8 cellular contexts compared by ENCODE assay signal in the genomic region with DNA sequence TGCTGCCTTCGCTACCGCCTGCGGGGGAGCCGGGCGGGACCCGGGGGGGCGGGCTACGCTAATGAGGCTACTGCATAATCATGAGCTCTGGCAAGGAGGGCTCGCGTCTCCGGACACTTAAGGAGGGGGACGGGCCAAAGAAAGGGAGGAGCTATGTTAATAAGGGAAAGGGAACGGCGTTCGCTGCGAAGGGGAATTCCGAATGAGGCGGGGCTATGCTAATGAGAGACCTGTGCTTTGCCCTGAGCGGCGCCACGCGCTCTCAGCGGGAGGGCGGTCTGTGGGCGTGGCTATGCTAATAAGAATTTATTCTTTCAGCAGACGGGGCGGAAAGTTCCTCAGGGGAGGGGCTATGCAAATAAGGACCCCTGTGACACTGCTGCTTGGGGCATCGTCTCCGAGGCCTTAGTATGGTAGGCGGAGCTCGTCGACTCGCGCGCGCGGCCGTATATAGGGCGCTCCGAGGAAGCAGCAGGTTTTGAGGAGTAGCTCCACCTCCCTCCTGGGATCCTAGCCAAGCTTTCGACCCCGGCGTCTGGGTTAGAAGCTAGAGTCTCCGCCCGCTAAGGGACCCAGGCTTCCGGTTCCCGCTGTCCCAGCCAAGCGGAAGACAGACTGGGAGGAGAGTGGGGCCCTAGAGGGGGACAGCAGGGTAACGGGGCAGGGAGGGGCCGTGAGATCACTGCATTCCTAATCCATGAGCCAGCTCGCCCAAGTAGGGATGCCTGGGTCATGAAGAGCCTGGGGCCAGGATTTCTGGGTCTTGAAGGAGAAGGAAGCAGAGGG. TPM values are rescaled to one million over a fixed set of nuclear protein-coding genes. Genes with fewer than 3 reads are reported as not detected.
DNase-seq lines count a peak whose midpoint lies in the region; ATAC-seq and TF ChIP-seq lines count a peak whose summit lies in the region.

A gene (minus strand): TSS at position 31 of the 786 bp plus-strand sequence. CDS start 45 bp downstream, outside the sequence.

- no peaks in the 10 kb centered on the region for H3K9me3 Mint-ChIP-seq in activated naive CD8-positive, alpha-beta T cell treated with anti-CD3 and anti-CD28 coated beads, Interleukin-2, amount 10 ng/mL, durations not matched to agents 7 days and 5 days
- peaks cover 14% of the 10 kb centered on the region for H3K9me3 Mint-ChIP-seq in glutamatergic neuron (ENCODE audit: unreplicated experiment)

- no peak for TF ChIP-seq CTCF in GM10248 (IDR thresholded peaks at IDR 0.05; ENCODE audit: control extremely low read depth, extremely low read depth, low read depth, missing control alignments)
- TF ChIP-seq CTCF in glutamatergic neuron (IDR thresholded peaks at IDR 0.05; ENCODE audit: partially characterized antibody, unreplicated experiment) = no peak
- TF ChIP-seq CTCF in osteoblast (IDR thresholded peaks at IDR 0.05; ENCODE audit: extremely low read depth, low read depth, low read length) = no peak
- TF ChIP-seq CTCF in thoracic aorta (IDR thresholded peaks at IDR 0.05) = no peak

- H3K4me1 Mint-ChIP-seq in activated naive CD8-positive, alpha-beta T cell treated with anti-CD3 and anti-CD28 coated beads, Interleukin-2, amount 10 ng/mL, durations not matched to agents 7 days and 5 days = peaks cover 44% of the 10 kb centered on the region
- H3K4me1 Mint-ChIP-seq in glutamatergic neuron (ENCODE audit: low read depth, unreplicated experiment) = peaks cover 44% of the 10 kb centered on the region

- H3K27ac Mint-ChIP-seq in activated naive CD8-positive, alpha-beta T cell treated with anti-CD3 and anti-CD28 coated beads, Interleukin-2, amount 10 ng/mL, durations not matched to agents 7 days and 5 days = peak within 1 kb of the TSS; percentile 98
- peak within 1 kb of the TSS; percentile 97 for H3K27ac Mint-ChIP-seq in glutamatergic neuron (ENCODE audit: unreplicated experiment)

- H4K20me1 ChIP-seq in osteoblast (ENCODE audit: insufficient read depth, low read length) = peaks cover 22% of the 10 kb centered on the region

- POLR2A ChIA-PET in GM10248 (lab: Yijun Ruan, JAX) = interaction anchor here (0.6 to 3.1 kb wide), 13 partner anchors 14 to 1031 kb away, joined by 3 to 29 read pairs (median 4); a partner anchor contains a TSS
- POLR2A ChIA-PET in activated naive CD8-positive, alpha-beta T cell treated with anti-CD3 and anti-CD28 coated beads, Interleukin-2, amount 10 ng/mL, durations not matched to agents 7 days and 5 days (lab: Charles Lee) = interaction anchor here (0.5 to 6.5 kb wide), 18 partner anchors 9 to 647 kb away, joined by 3 to 68 read pairs (median 3); a partner anchor contains a TSS

- H3K27ac ChIP-seq in osteoblast (ENCODE audit: low read depth, low read length) (peak within 1 kb of the TSS; percentile 100), thoracic aorta (peak within 1 kb of the TSS; percentile 100)

- peaks cover 46% of the 10 kb centered on the region for H3K79me2 ChIP-seq in osteoblast (ENCODE audit: insufficient read depth, low read length)

- H3K4me3 Mint-ChIP-seq in activated naive CD8-positive, alpha-beta T cell treated with anti-CD3 and anti-CD28 coated beads, Interleukin-2, amount 10 ng/mL, durations not matched to agents 7 days and 5 days = peak within 1 kb of the TSS; percentile 94
- H3K4me3 Mint-ChIP-seq in glutamatergic neuron (ENCODE audit: unreplicated experiment) = peak within 1 kb of the TSS; percentile 93

- peaks cover 18% of the 10 kb centered on the region for H3K27me3 Mint-ChIP-seq in activated naive CD8-positive, alpha-beta T cell treated with anti-CD3 and anti-CD28 coated beads, Interleukin-2, amount 10 ng/mL, durations not matched to agents 7 days and 5 days
- peaks cover 14% of the 10 kb centered on the region for H3K27me3 Mint-ChIP-seq in glutamatergic neuron (ENCODE audit: unreplicated experiment)

- peak within 1 kb of the TSS; percentile 95 for H3K4me2 ChIP-seq in osteoblast (ENCODE audit: insufficient read depth, low read length)

- H3K9me3 ChIP-seq in osteoblast (ENCODE audit: low read depth, low read length) (no peaks in the 10 kb centered on the region), thoracic aorta (no peaks in the 10 kb centered on the region)

- CTCF ChIA-PET in GM10248 (lab: Yijun Ruan, JAX) = interaction anchor here (0.9 to 4.8 kb wide), 9 partner anchors 16 to 93 kb away, joined by 3 to 48 read pairs (median 3); a partner anchor contains a TSS

- H3K36me3 Mint-ChIP-seq in activated naive CD8-positive, alpha-beta T cell treated with anti-CD3 and anti-CD28 coated beads, Interleukin-2, amount 10 ng/mL, durations not matched to agents 7 days and 5 days = peaks cover 6% of the 10 kb centered on the region
- no peaks in the 10 kb centered on the region for H3K36me3 Mint-ChIP-seq in glutamatergic neuron (ENCODE audit: unreplicated experiment)

- H2AFZ ChIP-seq in osteoblast (ENCODE audit: low read length) = peak within 1 kb of the TSS; percentile 27

- peaks cover 12% of the 10 kb centered on the region for H3K36me3 ChIP-seq in osteoblast (ENCODE audit: insufficient read depth, low read length)
- H3K36me3 ChIP-seq in thoracic aorta = peaks cover 8% of the 10 kb centered on the region

- H3K4me3 ChIP-seq in osteoblast (ENCODE audit: insufficient read depth, low read length) (peak within 1 kb of the TSS; percentile 91), thoracic aorta (peak within 1 kb of the TSS; percentile 96)

- H3K4me1 ChIP-seq in osteoblast (ENCODE audit: insufficient read depth, low read length) = peaks cover 40% of the 10 kb centered on the region
- H3K4me1 ChIP-seq in thoracic aorta (ENCODE audit: control insufficient read depth in 1 of 2, low read depth in 2 of 2) = peaks cover 11 to 44% of the 10 kb centered on the region in 2 donors

- H3K27me3 ChIP-seq in osteoblast (ENCODE audit: insufficient read depth, low read length) = no peaks in the 10 kb centered on the region
- H3K27me3 ChIP-seq in thoracic aorta (replicated peaks; ENCODE audit: insufficient read depth) = no peaks in the 10 kb centered on the region

- peak; percentile 43 for ATAC-seq in HG02623 (IDR thresholded peaks at IDR 0.05; ENCODE audit: unreplicated experiment)
- peak; percentile 73 for ATAC-seq in activated naive CD8-positive, alpha-beta T cell treated with anti-CD3 and anti-CD28 coated beads, Interleukin-2, amount 10 ng/mL, durations not matched to agents 7 days and 5 days (ENCODE audit: low read depth)
- peak; percentile 82 for ATAC-seq in thoracic aorta (ENCODE audit: insufficient number of reproducible peaks, low FRiP score, low read depth)

- DNase-seq in GM10248 (ENCODE audit: extremely low spot score) (peak; percentile 98), NCI-H1105 (lab: John Stamatoyannopoulos, UW) (peak; percentile 99), SKM-1 treated with dmso at 0.1 percent for 144 hours (lab: John Stamatoyannopoulos, UW; ENCODE audit: unreplicated experiment) (peak; percentile 93), glutamatergic neuron (peak; percentile 99), osteoblast (ENCODE audit: insufficient read length, low spot score, missing footprints) (peak; percentile 99), thoracic aorta (ENCODE audit: low spot score) (peak; percentile 99)
- peak; percentile 96 for DNase-seq in activated naive CD8-positive, alpha-beta T cell treated with anti-CD3 and anti-CD28 coated beads, Interleukin-2, amount 10 ng/mL, durations not matched to agents 7 days and 5 days

RNA-seq across cellular contexts. Expression of the gene that starts here (rescaled TPM):
- total RNA-seq in activated naive CD8-positive, alpha-beta T cell treated with anti-CD3 and anti-CD28 coated beads, Interleukin-2, amount 10 ng/mL, durations not matched to agents 7 days and 5 days = 10 to 100 TPM; 12.3 to 14.9 TPM
- 4.7 TPM for total RNA-seq in glutamatergic neuron (ENCODE audit: unreplicated experiment)
- total RNA-seq in osteoblast = 23.9 and 31.8 TPM in 2 replicates
- 100 to 1,000 TPM in 1 of 2 donors, 10 to 100 TPM in 1; 82.2 to 188 TPM for total RNA-seq in thoracic aorta

Comparison
In these comparisons a context has a peak if more than half of its experiments do, and no peak if none do; other contexts are left out.
1. Peak in every context shown above with its lines: DNase-seq, ATAC-seq, H3K4me3 ChIP-seq and H3K27ac ChIP-seq.